ENCODE assay signal across 9 cellular contexts in genomic region chr4:153233761-153234371, GRCh38. TPM values are rescaled to one million over a fixed set of nuclear protein-coding genes. Genes with fewer than 3 reads are reported as not detected.
DNase-seq lines count a peak whose midpoint lies in the region; ATAC-seq and TF ChIP-seq lines count a peak whose summit lies in the region.
"Had no signal": no experiment of that assay in that cellular context is flagged by ENCODE, and none has a peak within 500 bp of the region (broad histone marks: within the 10 kb centered on the region; RNA-seq: fewer than 3 reads in every experiment).

No MANE protein-coding gene starts in this region.

- peak; percentile 82 for DNase-seq in G401 (ENCODE audit: low spot score)
- DNase-seq in fibroblast of gingiva (ENCODE audit: low read depth), result peak; percentile 88
- DNase-seq in renal cortical epithelial cell (ENCODE audit: low read depth), result peak; percentile 89
- no peak for DNase-seq in activated effector memory CD4-positive, alpha-beta T cell treated with anti-CD3 and anti-CD28 coated beads, Interleukin-2, amount 50 U/mL, for 16 hours
- no peak for DNase-seq in NOMO-1 treated with dmso at 0.1 percent for 144 hours (lab: John Stamatoyannopoulos, UW; ENCODE audit: unreplicated experiment)
- DNase-seq in NCI-H2029 treated with DMSO at 0.1 percent for 48 hours (lab: John Stamatoyannopoulos, UW), result no peak
- DNase-seq: SHP77 treated with DMSO at 0.1 percent for 48 hours had no signal

- in situ Hi-C loops in G401 (cut with HindIII; ENCODE audit: low sequenced_read_pairs), result no loop called here

- no peak for ATAC-seq in GM18520 (IDR thresholded peaks at IDR 0.05; ENCODE audit: unreplicated experiment)

TF ChIP-seq in PFSK-1, 5 proteins besides CTCF, POLR2A, EP300 and RAD21:
- TF ChIP-seq REST (IDR thresholded peaks at IDR 0.05; ENCODE audit: insufficient read depth in 1 of 2, low read depth in 2 of 2, low read length in 2 of 2), result no peak
- 0 out of 2 replicates have a peak, but pooled peaks have one; percentile 37 for TF ChIP-seq SIN3A (IDR thresholded peaks at IDR 0.05; ENCODE audit: borderline replicate concordance, insufficient read depth, low read length)
- TF ChIP-seq TAF1 (IDR thresholded peaks at IDR 0.05; ENCODE audit: borderline replicate concordance, insufficient read depth, low read length), result no peak
- no peak for TF ChIP-seq POLR2AphosphoS5 (IDR thresholded peaks at IDR 0.05; ENCODE audit: low read depth, low read length)
- no peak for TF ChIP-seq FOXP2 (optimal IDR thresholded peaks at IDR 0.05; ENCODE audit: borderline replicate concordance, extremely low read depth, extremely low read length, insufficient read depth)

RNA-seq across cellular contexts. Expression of gene TRIM2, which starts 29.6 kb away (rescaled TPM):
- 0.44 and 0.62 TPM in 2 replicates for total RNA-seq in G401 (2014; rRNA removed; shearing (Covaris generic))
- 22.0 TPM for polyA plus RNA-seq in PFSK-1 (2012; ENCODE audit: insufficient read length, low read depth)
- 110 and 181 TPM in 2 replicates for total RNA-seq in renal cortical epithelial cell

Comparison
In these comparisons a context has a peak if more than half of its experiments do, and no peak if none do; other contexts are left out.
1. DNase-seq: peak in G401 (single experiment), fibroblast of gingiva (single experiment) and renal cortical epithelial cell (single experiment); none in activated effector memory CD4-positive, alpha-beta T cell treated with anti-CD3 and anti-CD28 coated beads, Interleukin-2, amount 50 U/mL, for 16 hours (single experiment), NOMO-1 treated with dmso at 0.1 percent for 144 hours (single experiment) and NCI-H2029 treated with DMSO at 0.1 percent for 48 hours (single experiment).
2. RNA of gene TRIM2, which starts 29.6 kb away (total RNA-seq): 110 to 181 TPM in renal cortical epithelial cell; 0.44 to 0.62 TPM in G401; every median in the first group is over 10 times any median in the second.